8 cellular contexts compared by ENCODE assay signal in the genomic region with DNA sequence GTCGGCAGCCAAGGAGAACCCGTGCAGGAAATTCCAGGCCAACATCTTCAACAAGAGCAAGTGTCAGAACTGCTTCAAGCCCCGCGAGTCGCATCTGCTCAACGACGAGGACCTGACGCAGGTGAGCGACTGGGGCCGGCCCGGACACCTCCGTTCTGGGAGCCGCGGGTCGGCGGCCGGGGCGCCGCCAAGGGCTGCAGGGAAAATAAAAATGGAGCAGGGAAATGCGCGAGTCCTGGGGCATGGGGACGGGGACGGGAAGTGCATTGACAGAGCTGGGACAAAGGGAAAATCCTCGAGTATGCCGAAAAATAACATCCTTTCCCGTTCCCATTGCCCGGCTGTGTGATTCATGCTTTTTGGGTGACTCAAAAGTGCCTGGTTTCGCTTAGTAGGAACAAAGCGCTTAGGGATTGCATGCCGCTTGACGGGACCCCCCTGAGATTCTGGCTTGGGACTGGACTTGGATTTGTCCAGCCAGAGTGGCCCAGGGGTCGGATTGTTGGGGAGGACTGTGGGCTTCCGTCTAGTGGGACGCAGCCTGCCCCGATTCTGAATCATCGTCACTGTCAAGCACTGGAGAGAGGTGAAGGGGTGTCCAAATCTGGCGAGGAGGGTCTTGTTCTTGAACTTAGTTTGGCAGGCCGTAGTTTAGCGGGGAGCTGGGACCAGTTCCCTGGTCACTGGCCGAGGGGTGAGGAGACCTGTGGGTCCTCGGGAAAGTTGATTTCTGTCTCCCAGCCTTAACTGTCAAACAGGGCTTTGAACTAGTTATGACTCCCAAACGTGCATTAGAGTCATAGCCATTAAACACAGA. TPM values are rescaled to one million over a fixed set of nuclear protein-coding genes. Genes with fewer than 3 reads are reported as not detected.
DNase-seq lines count a peak whose midpoint lies in the region; ATAC-seq, FAIRE-seq and TF ChIP-seq lines count a peak whose summit lies in the region.

No MANE protein-coding gene starts in this region.

- 0 to 1% (median 1%) methylated on average over 42 of the region's 42 CpGs for WGBS in small intestine, 3 donors

- H3K4me3 ChIP-seq in GM12865 (ENCODE audit: low read depth, low read length) (peak overlapping the region; percentile 68), MM.1S (ENCODE audit: low read length) (peak overlapping the region; percentile 70), adipocyte (ENCODE audit: low read length) (peak overlapping the region; percentile 92), iPS-20b (ENCODE audit: low read length) (peak overlapping the region; percentile 91), small intestine (ENCODE audit: low read depth in 1 of 2, low read length in 2 of 2) (peak overlapping the region; percentile 50 to 80)

- DNase-seq in GM12865 (ENCODE audit: low read depth) (peak; percentile 44), MM.1S (peak; percentile 34), adipocyte (ENCODE audit: low read depth) (peak; percentile 78), small intestine (peak; percentile 30), middle frontal gyrus (ENCODE audit: extremely low spot score, low spot score) (no peak)

- ATAC-seq in GM21717 (IDR thresholded peaks at IDR 0.05; ENCODE audit: unreplicated experiment), result no peak
- no peak for ATAC-seq in HG03097 (IDR thresholded peaks at IDR 0.05; ENCODE audit: low FRiP score, unreplicated experiment)

- H3K4me1 ChIP-seq in MM.1S (ENCODE audit: low read length), result peaks cover 23% of the 10 kb centered on the region
- peaks cover 31% of the 10 kb centered on the region for H3K4me1 ChIP-seq in adipocyte (ENCODE audit: control insufficient read depth, insufficient read depth, low read length)
- H3K4me1 ChIP-seq in iPS-20b (ENCODE audit: insufficient read depth, low read length), result peaks cover 24% of the 10 kb centered on the region; the same call in 1 of the 2 replicates
- H3K4me1 ChIP-seq in small intestine (ENCODE audit: control insufficient read depth in 2 of 2, insufficient read depth in 1 of 2, low read depth in 1 of 2, low read length in 1 of 2), result peaks cover 2 to 8% of the 10 kb centered on the region in 2 donors

- H3K79me2 ChIP-seq in MM.1S (ENCODE audit: low read length), result peaks cover 54% of the 10 kb centered on the region

- peaks cover 22% of the 10 kb centered on the region; the same call in 1 of the 2 replicates for H4K20me1 ChIP-seq in MM.1S (ENCODE audit: insufficient read depth, low read length)

- TF ChIP-seq CTCF in GM12865 (IDR thresholded peaks at IDR 0.05; ENCODE audit: insufficient read depth, low read depth, low read length, missing control alignments) (no peak), MM.1S (IDR thresholded peaks at IDR 0.05; ENCODE audit: low read length) (no peak)

- FAIRE-seq in small intestine (lab: Jason Lieb, UNC), result no peak

- peak overlapping the region; percentile 85 for H3K4me2 ChIP-seq in MM.1S (ENCODE audit: low read depth, low read length)

- H3F3A ChIP-seq in MM.1S (ENCODE audit: insufficient read depth, low read length), result peaks cover 20% of the 10 kb centered on the region

- no peaks in the 10 kb centered on the region for H3K36me3 ChIP-seq in MM.1S (replicated peaks; ENCODE audit: insufficient read depth, low read length)
- H3K36me3 ChIP-seq in adipocyte (ENCODE audit: control insufficient read depth, insufficient read depth, low read length, severe bottlenecking), result no peaks in the 10 kb centered on the region
- H3K36me3 ChIP-seq in iPS-20b (ENCODE audit: insufficient read depth, low read depth, low read length), result no peaks in the 10 kb centered on the region
- no peaks in the 10 kb centered on the region for H3K36me3 ChIP-seq in small intestine (ENCODE audit: control insufficient read depth in 2 of 2, insufficient read depth in 2 of 2, low read length in 2 of 2)

- H3K9ac ChIP-seq in MM.1S (ENCODE audit: low read length) (peak overlapping the region; percentile 59), adipocyte (ENCODE audit: low read length) (peak overlapping the region; percentile 97), iPS-20b (ENCODE audit: low read depth, low read length) (peak overlapping the region; percentile 77)

- H3K9me2 ChIP-seq in MM.1S (replicated peaks; ENCODE audit: insufficient read depth, low read length), result no peaks in the 10 kb centered on the region

- 0 out of 2 replicates have a peak overlapping the region, but pooled peaks have one; percentile 7 for H2AFZ ChIP-seq in MM.1S (ENCODE audit: low read length)

- H3K27me3 ChIP-seq in MM.1S (replicated peaks; ENCODE audit: insufficient read depth, low read length) (no peaks in the 10 kb centered on the region), adipocyte (replicated peaks; ENCODE audit: control insufficient read depth, insufficient read depth, low read length) (no peaks in the 10 kb centered on the region), iPS-20b (ENCODE audit: insufficient read depth, low read length) (peaks cover 11% of the 10 kb centered on the region), small intestine (ENCODE audit: control insufficient read depth in 2 of 2, insufficient read depth in 2 of 2, low read length in 2 of 2) (no peaks in the 10 kb centered on the region)

- H3K9me3 ChIP-seq in MM.1S (replicated peaks; ENCODE audit: insufficient read depth, low read length), result no peaks in the 10 kb centered on the region
- no peaks in the 10 kb centered on the region for H3K9me3 ChIP-seq in adipocyte (ENCODE audit: control insufficient read depth, low read length)
- no peaks in the 10 kb centered on the region for H3K9me3 ChIP-seq in iPS-20b (ENCODE audit: insufficient read depth, low read depth, low read length)
- H3K9me3 ChIP-seq in small intestine (ENCODE audit: control insufficient read depth, low read depth), result no peaks in the 10 kb centered on the region

- peak overlapping the region; percentile 1; the same call in 1 of the 2 replicates for H3K27ac ChIP-seq in MM.1S (ENCODE audit: low read length)
- no peak overlapping the region for H3K27ac ChIP-seq in iPS-20b (ENCODE audit: low read length)
- peak overlapping the region; percentile 57 to 87 for H3K27ac ChIP-seq in small intestine (ENCODE audit: low read depth in 1 of 2, low read length in 1 of 2)

RNA-seq across cellular contexts. Expression of a gene that starts 0.8 kb away (rescaled TPM):
- 100 to 1,000 TPM in 2 of 3 donors, 10 to 100 TPM in 1; 98.9 to 233 (median 219) TPM for polyA plus RNA-seq in small intestine
